8 cellular contexts compared by ENCODE assay signal in genomic region chr16:391885-392335, GRCh38.
DNase-seq lines count a peak whose midpoint lies in the region; ATAC-seq and TF ChIP-seq lines count a peak whose summit lies in the region.

No MANE protein-coding gene starts in this region.

- peaks cover 9% of the 10 kb centered on the region; the same call in 1 of the 2 replicates for H3K9me3 ChIP-seq in NT2/D1 (ENCODE audit: insufficient read depth, low read length)
- no peaks in the 10 kb centered on the region for H3K9me3 ChIP-seq in tibial artery

- TF ChIP-seq CTCF in AG04449 (IDR thresholded peaks at IDR 0.05; ENCODE audit: insufficient read depth, low read length, missing control alignments), result peak; percentile 73
- peak; percentile 42 for TF ChIP-seq CTCF in GM20000 (IDR thresholded peaks at IDR 0.05; ENCODE audit: extremely low read depth, missing control alignments)
- TF ChIP-seq CTCF in tibial artery (IDR thresholded peaks at IDR 0.05), result peak; percentile 70 to 75

- intact Hi-C loops in tibial artery (cut with DNase I; ENCODE audit: low total_unique reads), result no loop called here

- peaks cover 4% of the 10 kb centered on the region for H3K4me1 ChIP-seq in NT2/D1 (ENCODE audit: insufficient read depth, insufficient read length)
- H3K4me1 ChIP-seq in tibial artery, result peaks cover 0 to 17% (median 7%) of the 10 kb centered on the region in 4 donors

- H3K27me3 ChIP-seq in NT2/D1 (ENCODE audit: insufficient read depth, insufficient read length) (no peaks in the 10 kb centered on the region), tibial artery (no peaks in the 10 kb centered on the region)

- no peak overlapping the region for H3K9ac ChIP-seq in NT2/D1 (ENCODE audit: insufficient read length, low read depth)

- H3K36me3 ChIP-seq in NT2/D1 (ENCODE audit: insufficient read depth, insufficient read length, low read length), result no peaks in the 10 kb centered on the region
- H3K36me3 ChIP-seq in tibial artery, result no peaks in the 10 kb centered on the region

- POLR2A ChIA-PET in AG04449 (lab: Yijun Ruan, JAX), result interaction anchor here (0.5 to 0.7 kb wide), 2 partner anchors 20 to 241 kb away, joined by 3 to 5 read pairs; no protein-coding TSS in a partner anchor

- no peak for TF ChIP-seq POLR2A in erythroblast (IDR thresholded peaks at IDR 0.05; ENCODE audit: low read length)

- DNase-seq in AG04449 (ENCODE audit: low read depth, low spot score) (no peak), GM20000 (ENCODE audit: low spot score) (peak; percentile 67), NT2/D1 (ENCODE audit: low read depth, low spot score) (peak; percentile 80), erythroblast (lab: John Stamatoyannopoulos, UW) (peak; percentile 83 to 86), nucleus accumbens (lab: John Stamatoyannopoulos, UW) (peak in 37 of 56 donors; percentile 1 to 66 (median 34)), tibial artery (peak in 1 of 2 donors; percentile 76)
- peak; percentile 81 for DNase-seq in activated CD8-positive, alpha-beta memory T cell treated with anti-CD3 and anti-CD28 coated beads, Interleukin-2, amount 50 U/mL, for 24 hours (ENCODE audit: extremely low read depth)

- no peak for ATAC-seq in HG03565 (IDR thresholded peaks at IDR 0.05; ENCODE audit: unreplicated experiment)

- no peak overlapping the region for H3K27ac ChIP-seq in tibial artery

- H3K4me3 ChIP-seq in AG04449 (ENCODE audit: low read depth, low read length) (no peak overlapping the region), NT2/D1 (ENCODE audit: insufficient read length, low read depth) (no peak overlapping the region), tibial artery (no peak overlapping the region)

- CTCF ChIA-PET in AG04449 (lab: Yijun Ruan, JAX), result interaction anchor here (0.6 to 1.2 kb wide), 5 partner anchors 9 to 290 kb away, joined by 3 to 6 read pairs (median 4); no protein-coding TSS in a partner anchor
